8 cellular contexts compared by ENCODE assay signal in the genomic region with DNA sequence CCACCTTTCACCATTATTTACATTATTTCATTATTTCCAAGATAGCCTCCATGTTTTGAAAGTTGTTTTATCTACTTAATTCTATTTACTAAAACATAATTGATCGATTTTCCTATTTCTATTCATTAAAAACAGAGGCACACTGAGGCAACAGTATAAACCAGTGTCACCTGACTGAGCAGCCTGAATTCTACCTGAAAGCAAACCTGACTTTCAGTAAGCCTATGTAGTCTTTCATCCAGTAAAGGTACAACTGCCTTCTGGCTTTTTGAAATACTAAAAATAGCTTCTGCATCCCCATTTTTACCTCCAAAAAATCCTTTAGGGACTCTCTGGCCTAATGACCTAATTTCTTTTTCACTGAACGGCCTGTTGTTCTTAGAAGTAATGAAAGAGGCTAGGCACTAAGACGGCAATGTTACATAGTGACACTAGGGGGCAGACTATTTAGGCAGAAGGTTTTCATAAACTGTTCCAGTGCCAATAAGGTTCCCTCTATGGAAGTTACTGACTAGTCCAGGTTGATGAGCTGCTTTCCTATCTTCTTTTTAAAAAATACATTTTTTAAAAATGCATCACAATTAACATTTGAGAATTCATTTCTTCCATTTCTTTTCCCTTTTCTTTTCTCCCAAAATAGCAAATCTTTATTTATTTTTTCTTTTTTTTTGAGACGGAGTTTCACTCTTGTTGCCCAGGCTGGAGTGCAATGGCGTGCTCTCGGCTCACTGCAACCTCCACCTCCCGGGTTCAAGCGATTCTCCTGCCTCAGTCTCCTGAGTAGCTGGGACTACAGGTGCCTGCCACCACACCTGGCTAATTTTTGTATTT. TPM values are rescaled to one million over a fixed set of nuclear protein-coding genes. Genes with fewer than 3 reads are reported as not detected.
DNase-seq lines count a peak whose midpoint lies in the region; ATAC-seq, FAIRE-seq and TF ChIP-seq lines count a peak whose summit lies in the region.

No MANE protein-coding gene starts in this region.

- no peak overlapping the region for H2AFZ ChIP-seq in hepatocyte

- H3K27me3 ChIP-seq in ascending aorta = no peaks in the 10 kb centered on the region
- no peaks in the 10 kb centered on the region for H3K27me3 ChIP-seq in hepatocyte
- no peaks in the 10 kb centered on the region for H3K27me3 ChIP-seq in small intestine (ENCODE audit: control insufficient read depth in 2 of 2, insufficient read depth in 2 of 2, low read length in 2 of 2)

- FAIRE-seq in small intestine (lab: Jason Lieb, UNC) = no peak

- H3K79me2 ChIP-seq in hepatocyte = no peaks in the 10 kb centered on the region

- no peaks in the 10 kb centered on the region for H4K20me1 ChIP-seq in hepatocyte (ENCODE audit: insufficient read depth, poor library complexity, severe bottlenecking)

- no peaks in the 10 kb centered on the region for H3K9me3 ChIP-seq in ascending aorta
- no peaks in the 10 kb centered on the region for H3K9me3 ChIP-seq in hepatocyte (ENCODE audit: low read depth)
- H3K9me3 ChIP-seq in small intestine (ENCODE audit: control insufficient read depth, low read depth) = no peaks in the 10 kb centered on the region

- H3K27ac ChIP-seq in ascending aorta = no peak overlapping the region
- no peak overlapping the region for H3K27ac ChIP-seq in hepatocyte
- no peak overlapping the region for H3K27ac ChIP-seq in small intestine (ENCODE audit: low read depth in 1 of 2, low read length in 1 of 2)

- DNase-seq in DMS153 treated with DMSO at 0.1 percent for 48 hours (lab: John Stamatoyannopoulos, UW; ENCODE audit: unreplicated experiment) (peak; percentile 67), HFF-Myc (ENCODE audit: extremely low read depth, low read depth) (peak; percentile 55), NCI-H526 (lab: John Stamatoyannopoulos, UW) (peak; percentile 26 to 80), ascending aorta (ENCODE audit: low spot score in 2 of 2) (no peak), hepatocyte (ENCODE audit: low spot score) (peak; percentile 86), small intestine (peak; percentile 71)

- H3K36me3 ChIP-seq in ascending aorta (peaks cover 56 to 71% of the 10 kb centered on the region in 2 donors), hepatocyte (replicated peaks; ENCODE audit: insufficient read depth, low read depth) (no peaks in the 10 kb centered on the region), small intestine (ENCODE audit: control insufficient read depth in 2 of 2, insufficient read depth in 2 of 2, low read length in 2 of 2) (peaks cover 4 to 12% of the 10 kb centered on the region in 2 donors)

- intact Hi-C loops in ascending aorta (cut with DNase I) = loop anchor here (1.0 kb wide), 1 partner anchor 109 kb away; no protein-coding TSS in a partner anchor

- ATAC-seq in HG02840 (IDR thresholded peaks at IDR 0.05; ENCODE audit: low FRiP score, unreplicated experiment) (no peak), GM19328 (IDR thresholded peaks at IDR 0.05; ENCODE audit: unreplicated experiment) (no peak)

- TF ChIP-seq CTCF in HFF-Myc (IDR thresholded peaks at IDR 0.05; ENCODE audit: low read depth, low read length, missing control alignments) (peak; percentile 80), ascending aorta (IDR thresholded peaks at IDR 0.05) (peak; percentile 51 to 84 (median 83)), hepatocyte (IDR thresholded peaks at IDR 0.05; ENCODE audit: poor library complexity) (peak; percentile 84)

- no peak overlapping the region for H3K4me2 ChIP-seq in hepatocyte

- WGBS in hepatocyte (ENCODE audit: low lambda C conversion rate, missing lambda C conversion rate) = 66% methylated on average over 8 of the region's 8 CpGs
- 60 to 65% (median 61%) methylated on average over 8 of the region's 8 CpGs for WGBS in small intestine, 3 donors

- H3K4me3 ChIP-seq in HFF-Myc (replicated peaks; ENCODE audit: low read depth, low read length) (no peak overlapping the region), ascending aorta (no peak overlapping the region), hepatocyte (no peak overlapping the region), small intestine (ENCODE audit: low read depth in 1 of 2, low read length in 2 of 2) (no peak overlapping the region)

- no peaks in the 10 kb centered on the region for H3K9me2 ChIP-seq in hepatocyte (replicated peaks; ENCODE audit: insufficient read depth)

- H3K4me1 ChIP-seq in ascending aorta (no peaks in the 10 kb centered on the region), hepatocyte (ENCODE audit: insufficient read depth) (no peaks in the 10 kb centered on the region), small intestine (ENCODE audit: control insufficient read depth in 2 of 2, insufficient read depth in 1 of 2, low read depth in 1 of 2, low read length in 1 of 2) (no peaks in the 10 kb centered on the region)

RNA-seq across cellular contexts. Expression of a gene that starts 17.5 kb away (rescaled TPM):
- total RNA-seq in ascending aorta (58.8 TPM), hepatocyte (108 and 110 TPM in 2 replicates)
- polyA plus RNA-seq in hepatocyte (102 and 109 TPM in 2 replicates), small intestine (10 to 100 TPM; 65.4 to 90.6 (median 68.2) TPM)

RNA-seq across cellular contexts. Expression of a gene that starts 38.2 kb away (rescaled TPM):
- 36.9 TPM for total RNA-seq in ascending aorta
- 20.2 and 21.5 TPM in 2 replicates for total RNA-seq in hepatocyte
- 16.3 and 21.9 TPM in 2 replicates for polyA plus RNA-seq in hepatocyte
- polyA plus RNA-seq in small intestine = 10 to 100 TPM; 25.4 to 44.5 (median 34.5) TPM

Comparison
In these comparisons a context has a peak if more than half of its experiments do, and no peak if none do; other contexts are left out.
1. DNase-seq: peak in DMS153 treated with DMSO at 0.1 percent for 48 hours (single experiment), HFF-Myc (single experiment), NCI-H526 (2 of 2), hepatocyte (single experiment) and small intestine (single experiment); none in ascending aorta (0 of 2).
2. Peak in every context shown above with its lines, with median percentiles within 50 percentile points of each other: CTCF ChIP-seq.